Comparison of ENCODE assay signal across 17 cellular contexts in the genomic region with DNA sequence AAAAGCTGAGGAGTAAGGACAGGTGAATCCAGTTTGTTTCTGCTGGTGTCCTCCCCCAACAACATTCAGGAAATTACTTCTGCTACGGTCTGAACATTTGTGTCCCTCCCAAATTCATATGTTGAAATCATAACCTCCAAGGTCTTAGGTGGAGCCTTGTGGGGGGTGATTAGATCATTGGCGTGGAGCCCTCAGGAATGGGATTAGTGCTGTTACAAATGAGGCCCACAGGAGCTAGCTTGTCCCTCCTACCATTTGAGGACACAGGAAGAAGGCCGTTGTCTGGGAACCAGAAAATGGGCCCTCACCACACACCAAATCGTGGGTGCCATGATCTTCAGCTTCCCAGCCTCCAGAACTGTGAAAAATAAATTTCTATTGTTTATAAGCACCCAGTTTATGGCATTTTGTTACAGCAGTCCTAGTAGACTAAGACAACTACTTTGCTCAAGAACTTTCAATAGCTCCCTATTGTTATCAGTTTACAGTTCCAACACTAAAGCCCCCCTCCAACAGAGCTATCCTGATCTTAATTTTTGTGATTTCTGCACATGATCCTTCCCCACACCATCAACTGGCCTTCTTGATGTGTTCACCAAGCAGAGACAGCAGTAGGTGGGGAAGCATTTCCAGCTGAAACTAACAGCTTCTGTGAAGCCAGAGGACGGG. TPM values are rescaled to one million over a fixed set of nuclear protein-coding genes. Genes with fewer than 3 reads are reported as not detected.
A peak's percentile ranks its signal among the peaks of the same experiment; 100 is the strongest.
DNase-seq lines count a peak whose midpoint lies in the region; ATAC-seq, FAIRE-seq and TF ChIP-seq lines count a peak whose summit lies in the region.
"Had no signal": no experiment of that assay in that cellular context is flagged by ENCODE, and none has a peak within 500 bp of the region (broad histone marks: within the 10 kb centered on the region; RNA-seq: fewer than 3 reads in every experiment).

No MANE protein-coding gene starts in this region.

- peaks cover 38% of the 10 kb centered on the region for H3K4me1 Mint-ChIP-seq in GM23338
- H3K4me1 Mint-ChIP-seq in H9, result peaks cover 28 to 37% of the 10 kb centered on the region in 2 experiments

- no peaks in the 10 kb centered on the region for H3K79me1 ChIP-seq in H9 (ENCODE audit: insufficient read depth, low read depth, low read length, poor library complexity, severe bottlenecking)

- H3K9me2 ChIP-seq in GM23338 (ENCODE audit: insufficient read depth), result no peaks in the 10 kb centered on the region

- no peak overlapping the region for H3K4me3 ChIP-seq in A549
- H3K4me3 ChIP-seq in GM23338, result no peak overlapping the region
- H3K4me3 ChIP-seq in body of pancreas, result no peak overlapping the region
- H3K4me3 ChIP-seq in lower lobe of right lung, result no peak overlapping the region
- H3K4me3 ChIP-seq in coronary artery, result no peak overlapping the region
- H3K4me3 ChIP-seq in spleen, result no peak overlapping the region
- H3K4me3 ChIP-seq: GM12878 had no signal

- TF ChIP-seq POLR2A in A549 (IDR thresholded peaks at IDR 0.05; ENCODE audit: low read length) (no peak), body of pancreas (IDR thresholded peaks at IDR 0.05) (no peak), spleen (IDR thresholded peaks at IDR 0.05) (no peak)

- no peaks in the 10 kb centered on the region for H3K23me2 ChIP-seq in H9 (ENCODE audit: insufficient read length, low read depth, low read length, poor library complexity, severe bottlenecking)

- H4K8ac ChIP-seq in H9 (replicated peaks; ENCODE audit: insufficient read length, low read depth, low read length), result no peak overlapping the region

- no peak overlapping the region for H4K5ac ChIP-seq in H9 (ENCODE audit: insufficient read length, low read depth, low read length)

- TF ChIP-seq CTCF in A549 (IDR thresholded peaks at IDR 0.05) (no peak), GM23338 (conservative IDR thresholded peaks at IDR 0.05; ENCODE audit: low read depth in 2 of 2) (no peak), body of pancreas (IDR thresholded peaks at IDR 0.05) (no peak), lower lobe of right lung (IDR thresholded peaks at IDR 0.05) (no peak), coronary artery (IDR thresholded peaks at IDR 0.05) (no peak), spleen (IDR thresholded peaks at IDR 0.05 in 8 of 11, conservative IDR thresholded peaks at IDR 0.05 in 3 of 11) (no peak), H9 (conservative IDR thresholded peaks at IDR 0.05) (no peak)

- H3K36me3 Mint-ChIP-seq in GM23338 (ENCODE audit: low read depth) (no peaks in the 10 kb centered on the region; the same call in 2 of the 3 replicates), H9 (ENCODE audit: insufficient read depth in 1 of 3, low read depth in 3 of 3) (no peaks in the 10 kb centered on the region)
- H3K36me3 Mint-ChIP-seq: activated CD8-positive, alpha-beta memory T cell treated with anti-CD3 and anti-CD28 coated beads, Interleukin-2, amount 10 ng/mL, durations not matched to agents 7 days and 5 days had no signal

- H4K20me1 ChIP-seq in GM23338 (replicated peaks; ENCODE audit: insufficient read depth) (peaks cover 29% of the 10 kb centered on the region), H9 (ENCODE audit: control insufficient read depth, insufficient read depth, insufficient read length) (no peaks in the 10 kb centered on the region)

- DNase-seq in A549 (ENCODE audit: low read depth in 1 of 2, low spot score in 1 of 2) (no peak), GM23338 (ENCODE audit: low spot score) (no peak), body of pancreas (peak in 1 of 4 donors; percentile 23), lower lobe of right lung (no peak), coronary artery (ENCODE audit: low spot score) (no peak), spleen (no peak), H9 (no peak)
- DNase-seq: activated CD8-positive, alpha-beta memory T cell treated with anti-CD3 and anti-CD28 coated beads, Interleukin-2, amount 10 ng/mL, durations not matched to agents 7 days and 5 days; NCI-H1092 treated with DMSO at 0.1 percent for 48 hours; stimulated activated naive CD4-positive, alpha-beta T cell had no signal

- TF ChIP-seq EP300 in A549 (IDR thresholded peaks at IDR 0.05), result no peak

- no peak overlapping the region for H2BK20ac ChIP-seq in H9 (ENCODE audit: low read depth, low read length, poor library complexity, severe bottlenecking)

- no peak overlapping the region for H3T11ph ChIP-seq in H9 (ENCODE audit: low read length)

- H3K18ac ChIP-seq in H9 (ENCODE audit: insufficient read length, low read depth, low read length), result no peak overlapping the region

- H2BK120ac ChIP-seq in H9 (ENCODE audit: low read depth, low read length, poor library complexity, severe bottlenecking), result no peak overlapping the region

- H3K79me2 ChIP-seq in GM23338 (replicated peaks; ENCODE audit: insufficient read depth), result no peaks in the 10 kb centered on the region
- no peaks in the 10 kb centered on the region for H3K79me2 ChIP-seq in H9 (ENCODE audit: insufficient read depth, low read length)

- CTCF ChIA-PET in A549 (lab: Yijun Ruan, JAX), result interaction anchor here (0.7 to 2.0 kb wide), 6 partner anchors 9 to 607 kb away, joined by 3 to 6 read pairs (median 4); no protein-coding TSS in a partner anchor

- H3K36me3 ChIP-seq in GM23338 (ENCODE audit: insufficient read depth) (no peaks in the 10 kb centered on the region), body of pancreas (replicated peaks in 1 of 2; ENCODE audit: insufficient read depth in 1 of 2, low read depth in 2 of 2) (no peaks in the 10 kb centered on the region), lower lobe of right lung (no peaks in the 10 kb centered on the region), spleen (no peaks in the 10 kb centered on the region)

- H3K27me3 ChIP-seq in GM23338 (ENCODE audit: insufficient read depth) (peaks cover 100% of the 10 kb centered on the region), body of pancreas (no peaks in the 10 kb centered on the region), lower lobe of right lung (ENCODE audit: low read depth) (no peaks in the 10 kb centered on the region), spleen (replicated peaks in 1 of 7) (peaks cover 0 to 45% (median 0%) of the 10 kb centered on the region in 7 donors), H9 (ENCODE audit: insufficient read depth, low read length) (peaks cover 60% of the 10 kb centered on the region)

- H2AFZ ChIP-seq in GM23338 (no peak overlapping the region), H9 (ENCODE audit: low read length) (no peak overlapping the region)

- no peak overlapping the region for H3K9ac ChIP-seq in H9 (ENCODE audit: extremely low read depth, insufficient read length, low read length)

- H3K27me3 Mint-ChIP-seq in GM23338 (ENCODE audit: insufficient read depth, low read depth, poor library complexity) (peaks cover 59% of the 10 kb centered on the region), H9 (ENCODE audit: low read depth) (peaks cover 95% of the 10 kb centered on the region)

- H2BK12ac ChIP-seq in H9 (ENCODE audit: insufficient read length, low read depth, low read length), result no peak overlapping the region

- 73% methylated on average over 5 of the region's 5 CpGs for WGBS in A549 (ENCODE audit: missing lambda C conversion rate)
- WGBS in body of pancreas, 2 donors, result 76 to 77% methylated on average over 5 of the region's 5 CpGs
- 64 to 78% (median 69%) methylated on average over 5 of the region's 5 CpGs for WGBS in spleen, 5 donors
- no CpG with 5 or more reads among the region's 5 CpGs for WGBS in H9 (ENCODE audit: extremely low coverage, insufficient read length, low lambda C conversion rate)

- H2BK15ac ChIP-seq in H9 (ENCODE audit: low read depth, low read length), result no peak overlapping the region

- intact Hi-C loops in body of pancreas (cut with DNase I) (no loop called here), lower lobe of right lung (cut with DNase I) (no loop called here), spleen (cut with DNase I; ENCODE audit: low total_unique reads) (no loop called here)

- H3K9me3 Mint-ChIP-seq in GM23338 (no peaks in the 10 kb centered on the region; the same call in 2 of the 3 replicates), H9 (no peaks in the 10 kb centered on the region; a peak in 2 of 5 replicates)
- H3K9me3 Mint-ChIP-seq: IgD-negative memory B cell had no signal

- POLR2A ChIA-PET in A549 (lab: Yijun Ruan, JAX), result interaction anchor here (1.0 to 2.9 kb wide), 3 partner anchors 20 to 28 kb away, joined by 4 to 34 read pairs (median 6); partner anchors contain the start of gene ZNF503

- H3K4me3 Mint-ChIP-seq in GM23338 (no peak overlapping the region), H9 (no peak overlapping the region; a peak in 1 of 5 replicates)
- H3K4me3 Mint-ChIP-seq: activated CD8-positive, alpha-beta memory T cell treated with anti-CD3 and anti-CD28 coated beads, Interleukin-2, amount 10 ng/mL, durations not matched to agents 7 days and 5 days; IgD-negative memory B cell had no signal

- H4K91ac ChIP-seq in H9 (ENCODE audit: insufficient read length, low read depth, low read length), result no peak overlapping the region

- H3K27ac Mint-ChIP-seq in GM23338 (no peak overlapping the region), H9 (no peak overlapping the region; a peak in 1 of 7 replicates)
- H3K27ac Mint-ChIP-seq: activated CD8-positive, alpha-beta memory T cell treated with anti-CD3 and anti-CD28 coated beads, Interleukin-2, amount 10 ng/mL, durations not matched to agents 7 days and 5 days; IgD-negative memory B cell had no signal

- peak overlapping the region; percentile 78 for H3K4me2 ChIP-seq in A549
- peak overlapping the region; percentile 78 for H3K4me2 ChIP-seq in GM23338
- H3K4me2 ChIP-seq in H9 (ENCODE audit: insufficient read depth, insufficient read length, low read length), result no peak overlapping the region

- no peak overlapping the region for H3K56ac ChIP-seq in H9 (ENCODE audit: insufficient read length, low read depth, low read length)

- H2BK5ac ChIP-seq in H9 (ENCODE audit: insufficient read length, low read length), result no peak overlapping the region

- TF ChIP-seq RAD21 in A549 (conservative IDR thresholded peaks at IDR 0.05 in 1 of 2, IDR thresholded peaks at IDR 0.05 in 1 of 2), result no peak

- no peak overlapping the region for H2AK5ac ChIP-seq in H9 (ENCODE audit: insufficient read length, low read length)

- no peak overlapping the region for H3K23ac ChIP-seq in H9 (ENCODE audit: insufficient read length, low read depth, low read length)

- H3K4ac ChIP-seq in H9 (ENCODE audit: low read depth, low read length), result no peak overlapping the region

- peaks cover 6% of the 10 kb centered on the region; the same call in 1 of the 2 replicates for H3F3A ChIP-seq in GM23338 (replicated peaks; ENCODE audit: low read depth)

- no peak for FAIRE-seq in A549 (lab: Jason Lieb, UNC)
- FAIRE-seq: G401.6, GM12878 had no signal

- H3K27ac ChIP-seq in A549 (peak overlapping the region; percentile 90 to 95), GM23338 (ENCODE audit: low read depth) (no peak overlapping the region), body of pancreas (peak overlapping the region in 3 of 4 donors; percentile 83 to 90 (median 88)), lower lobe of right lung (peak overlapping the region; percentile 91), coronary artery (no peak overlapping the region), spleen (peak overlapping the region in 4 of 8 donors; percentile 38 to 84 (median 78)), H9 (ENCODE audit: insufficient read length, low read depth, low read length) (no peak overlapping the region)

- no peak overlapping the region for H3K14ac ChIP-seq in H9 (ENCODE audit: insufficient read depth, low read length)

- ATAC-seq in A549, result no peak
- ATAC-seq in GM23338, result no peak
- no peak for ATAC-seq in body of pancreas
- ATAC-seq in lower lobe of right lung, result no peak
- no peak for ATAC-seq in HG02840 (IDR thresholded peaks at IDR 0.05; ENCODE audit: low FRiP score, unreplicated experiment)
- ATAC-seq: activated CD4-positive, CD25-positive, alpha-beta regulatory T cell treated with anti-CD3 and anti-CD28 coated beads, Interleukin-2, amount 50 U/mL, for 24 hours; activated CD8-positive, alpha-beta memory T cell treated with anti-CD3 and anti-CD28 coated beads, Interleukin-2, amount 10 ng/mL, durations not matched to agents 7 days and 5 days had no signal

- H3K9me3 ChIP-seq in A549, result no peaks in the 10 kb centered on the region
- H3K9me3 ChIP-seq in body of pancreas, result no peaks in the 10 kb centered on the region
- H3K9me3 ChIP-seq in lower lobe of right lung, result no peaks in the 10 kb centered on the region
- H3K9me3 ChIP-seq in spleen, result no peaks in the 10 kb centered on the region
- H3K9me3 ChIP-seq in H9 (ENCODE audit: control insufficient read depth, low read depth, low read length), result no peaks in the 10 kb centered on the region

- H3K4me1 ChIP-seq in A549 (peaks cover 50% of the 10 kb centered on the region), GM23338 (ENCODE audit: insufficient read depth) (peaks cover 43% of the 10 kb centered on the region), body of pancreas (peaks cover 66% of the 10 kb centered on the region), lower lobe of right lung (peaks cover 58% of the 10 kb centered on the region), spleen (peaks cover 7 to 59% (median 35%) of the 10 kb centered on the region in 6 donors), H9 (ENCODE audit: insufficient read depth, low read length) (no peaks in the 10 kb centered on the region)

RNA-seq across cellular contexts. Expression of gene LRMDA, which starts 2.1 kb away (rescaled TPM):
- polyA plus RNA-seq in A549 (2011; rRNA removed) (5.2 and 5.6 TPM in 2 replicates), A549 (2017; fragmentation: RNase III; extraction: RNeasy Plus Mini Kit Qiagen cat#74134 plus additional on column Dnase treatment) (4.1 to 5.1 TPM (median 4.6 TPM) in 3 replicates), GM23338 (2016; fragmentation: Nextera tagmentation; extraction: Ambion mirVana) (1.6 and 1.8 TPM in 2 replicates), spleen (10 to 100 TPM in 2 of 3 donors, 1 to 10 TPM in 1; 7.3 to 11.6 (median 10.4) TPM)
- polyA plus RNA-seq in A549 (2012; cell fraction: cytosol; rRNA removed), result 0.73 and 1.4 TPM in 2 replicates
- polyA plus RNA-seq in A549 (2012; cell fraction: nucleus; rRNA removed), result 0.89 and 1.5 TPM in 2 replicates
- polyA minus RNA-seq in A549 (2011; rRNA and poly(A)+ RNA removed), result 8.2 and 14.0 TPM in 2 replicates
- total RNA-seq in GM23338 (2014; rRNA removed; shearing (Covaris generic)), result 0.90 TPM in 1 of 2 replicates, not detected in the other
- total RNA-seq in body of pancreas (10 to 100 TPM; 12.2 to 25.4 TPM), lower lobe of right lung (29.9 TPM), spleen (10 to 100 TPM; 24.0 to 46.6 (median 34.5) TPM), H9 (2021) (1.8 and 2.1 TPM in 2 replicates)
- total RNA-seq: activated CD8-positive, alpha-beta memory T cell treated with anti-CD3 and anti-CD28 coated beads, Interleukin-2, amount 10 ng/mL, durations not matched to agents 7 days and 5 days; myocyte; T-helper 2 cell treated with Interferon-gamma antibody and Interleukin-4, amounts not matched to agents 100 ng/mL and 5 ng/mL, for 36 hours had no signal
- polyA plus RNA-seq: IgD-negative memory B cell had no signal

RNA-seq across cellular contexts. Expression of gene ZNF503, which starts 27.7 kb away (rescaled TPM):
- 0.54 and 0.71 TPM in 2 replicates for polyA plus RNA-seq in A549 (2011; rRNA removed)
- 1.6 and 2.3 TPM in 2 replicates for polyA plus RNA-seq in A549 (2012; cell fraction: cytosol; rRNA removed)
- polyA plus RNA-seq in A549 (2012; cell fraction: nucleus; rRNA removed), result 5.2 and 8.3 TPM in 2 replicates
- 9.5 to 13.1 TPM (median 12.8 TPM) in 3 replicates for polyA plus RNA-seq in A549 (2017; fragmentation: RNase III; extraction: RNeasy Plus Mini Kit Qiagen cat#74134 plus additional on column Dnase treatment)
- 0.33 and 0.49 TPM in 2 replicates for polyA minus RNA-seq in A549 (2011; rRNA and poly(A)+ RNA removed)
- 0.04 TPM in 1 of 2 replicates, not detected in the other for total RNA-seq in GM23338 (2014; rRNA removed; shearing (Covaris generic))
- polyA plus RNA-seq in GM23338 (2016; fragmentation: Nextera tagmentation; extraction: Ambion mirVana), result 0.21 and 0.24 TPM in 2 replicates
- 10 to 100 TPM; 20.8 to 38.6 TPM for total RNA-seq in body of pancreas
- total RNA-seq in lower lobe of right lung, result 28.3 TPM
- total RNA-seq in spleen, result 10 to 100 TPM in 5 of 7 donors, 1 to 10 TPM in 2; 7.8 to 25.6 (median 10.6) TPM
- 1 to 10 TPM; 3.2 to 5.6 (median 3.4) TPM for polyA plus RNA-seq in spleen
- total RNA-seq in H9 (2021), result 0.09 and 0.13 TPM in 2 replicates
- polyA plus RNA-seq: IgD-negative memory B cell had no signal

Comparison
In these comparisons a context has a peak if more than half of its experiments do, and no peak if none do; other contexts are left out.
1. H3K27ac ChIP-seq: peak in A549 (2 of 2), body of pancreas (3 of 4) and lower lobe of right lung (single experiment); none in GM23338 (single experiment), coronary artery (0 of 2) and H9 (single experiment).